In the genomic region with DNA sequence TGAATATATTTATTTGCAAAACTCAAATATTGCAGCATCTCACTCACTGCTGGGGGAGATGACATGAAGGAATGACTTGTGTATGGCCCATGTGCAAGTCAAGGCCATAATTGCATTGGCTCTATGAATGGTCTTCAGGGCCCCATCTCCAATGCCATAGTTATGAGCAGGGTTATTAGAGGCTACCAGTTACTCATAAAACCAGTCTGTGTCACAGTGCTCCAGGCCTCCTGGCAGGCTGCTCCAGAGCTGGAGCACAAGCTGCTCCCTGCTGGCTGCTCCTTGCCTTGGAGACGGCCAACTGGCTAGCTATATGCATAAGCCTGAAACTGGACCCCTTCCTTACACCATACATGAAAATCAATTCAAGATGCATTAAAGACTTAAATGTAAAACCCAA, we compare ENCODE assay signal across 8 cellular contexts.
"Had no signal": no experiment of that assay in that cellular context is flagged by ENCODE, and none has a peak within 500 bp of the region (broad histone marks: within the 10 kb centered on the region; RNA-seq: fewer than 3 reads in every experiment).

No MANE protein-coding gene starts in this region.

- DNase-seq: H9, HCEC 1CT, IMR-90 had no signal

- ATAC-seq: GM23338, K562 had no signal

- H3K4me3 ChIP-seq: GM23338, K562 had no signal

- H2AFZ ChIP-seq: GM23338 had no signal

- FAIRE-seq: H1, H54, HTR-8/SVneo, K562 had no signal

- H3K4me2 ChIP-seq: GM23338 had no signal
